ENCODE assay signal across 13 cellular contexts in genomic region chr2:30257266-30258214, GRCh38. TPM values are rescaled to one million over a fixed set of nuclear protein-coding genes. Genes with fewer than 3 reads are reported as not detected.
DNase-seq lines count a peak whose midpoint lies in the region; ATAC-seq, FAIRE-seq and TF ChIP-seq lines count a peak whose summit lies in the region.
"Had no signal": no experiment of that assay in that cellular context is flagged by ENCODE, and none has a peak within 500 bp of the region (broad histone marks: within the 10 kb centered on the region; RNA-seq: fewer than 3 reads in every experiment).

No MANE protein-coding gene starts in this region.

- intact Hi-C loops in activated T-helper 1 cell treated with anti-CD3 and anti-CD28 coated beads, Interleukin-12 subunit alpha, Interleukin-12 subunit beta, Interleukin-2, Interleukin-4 antibody, amounts not matched to agents 30 ng/mL and 10 ng/mL and 1 ng/mL, durations not matched to agents 14 hours and 24 hours and 36 hours (cut with micrococcal nuclease), result no loop called here
- intact Hi-C loops in naive thymus-derived CD4-positive, alpha-beta T cell (cut with micrococcal nuclease), result loop anchor here in 1 of 2 donors (1.0 to 5.0 kb wide), 8 partner anchors 9 to 218 kb away; partner anchors contain the start of gene LCLAT1
- intact Hi-C loops in CD14-positive monocyte (cut with micrococcal nuclease), result no loop called here

- no peak for FAIRE-seq in RCC 7860 (lab: Jason Lieb, UNC)
- FAIRE-seq: astrocyte, keratinocyte had no signal

- H3K27ac Mint-ChIP-seq in CD8-positive, alpha-beta memory T cell, result peak overlapping the region; percentile 57 to 97 (median 90)
- H3K27ac Mint-ChIP-seq in activated T-helper 1 cell treated with anti-CD3 and anti-CD28 coated beads, Interleukin-12 subunit alpha, Interleukin-12 subunit beta, Interleukin-2, Interleukin-4 antibody, amounts not matched to agents 30 ng/mL and 10 ng/mL and 1 ng/mL, durations not matched to agents 14 hours and 24 hours and 36 hours, result peak overlapping the region; percentile 87
- peak overlapping the region; percentile 79 to 100 (median 97) for H3K27ac Mint-ChIP-seq in naive thymus-derived CD4-positive, alpha-beta T cell
- no peak overlapping the region for H3K27ac Mint-ChIP-seq in CD14-positive monocyte

- no peaks in the 10 kb centered on the region for H3K27me3 ChIP-seq in CD8-positive, alpha-beta memory T cell (ENCODE audit: insufficient read depth, low read length, poor library complexity, severe bottlenecking)
- H3K27me3 ChIP-seq in naive thymus-derived CD4-positive, alpha-beta T cell (ENCODE audit: control insufficient read depth in 2 of 2, insufficient read depth in 2 of 2, low read length in 2 of 2), result no peaks in the 10 kb centered on the region
- H3K27me3 ChIP-seq: esophagus squamous epithelium had no signal

- H3K36me3 ChIP-seq in CD8-positive, alpha-beta memory T cell (ENCODE audit: insufficient read depth, low read length), result peaks cover 25% of the 10 kb centered on the region
- peaks cover 8 to 45% (median 25%) of the 10 kb centered on the region in 3 experiments for H3K36me3 ChIP-seq in naive thymus-derived CD4-positive, alpha-beta T cell (ENCODE audit: control insufficient read depth in 2 of 3, insufficient read depth in 3 of 3, low read length in 3 of 3)

- peaks cover 92% of the 10 kb centered on the region for H3K4me1 ChIP-seq in CD8-positive, alpha-beta memory T cell (ENCODE audit: insufficient read depth, low read length)
- H3K4me1 ChIP-seq in naive thymus-derived CD4-positive, alpha-beta T cell (ENCODE audit: control insufficient read depth in 2 of 2, insufficient read depth in 2 of 2, low read length in 2 of 2), result peaks cover 41 to 94% of the 10 kb centered on the region in 2 donors

- H3K4me1 Mint-ChIP-seq in CD8-positive, alpha-beta memory T cell, result peaks cover 84 to 98% (median 98%) of the 10 kb centered on the region in 3 donors
- H3K4me1 Mint-ChIP-seq in activated T-helper 1 cell treated with anti-CD3 and anti-CD28 coated beads, Interleukin-12 subunit alpha, Interleukin-12 subunit beta, Interleukin-2, Interleukin-4 antibody, amounts not matched to agents 30 ng/mL and 10 ng/mL and 1 ng/mL, durations not matched to agents 14 hours and 24 hours and 36 hours (ENCODE audit: low read depth), result peaks cover 98% of the 10 kb centered on the region
- peaks cover 63 to 100% (median 97%) of the 10 kb centered on the region in 7 donors for H3K4me1 Mint-ChIP-seq in naive thymus-derived CD4-positive, alpha-beta T cell
- no peaks in the 10 kb centered on the region for H3K4me1 Mint-ChIP-seq in CD14-positive monocyte

- no peak overlapping the region for H3K27ac ChIP-seq in CD8-positive, alpha-beta memory T cell (ENCODE audit: low read depth, low read length)
- peak overlapping the region; percentile 86 for H3K27ac ChIP-seq in naive thymus-derived CD4-positive, alpha-beta T cell (ENCODE audit: low read depth, low read length)
- H3K27ac ChIP-seq: esophagus squamous epithelium had no signal

- no peaks in the 10 kb centered on the region for H3K27me3 Mint-ChIP-seq in CD8-positive, alpha-beta memory T cell
- H3K27me3 Mint-ChIP-seq in activated T-helper 1 cell treated with anti-CD3 and anti-CD28 coated beads, Interleukin-12 subunit alpha, Interleukin-12 subunit beta, Interleukin-2, Interleukin-4 antibody, amounts not matched to agents 30 ng/mL and 10 ng/mL and 1 ng/mL, durations not matched to agents 14 hours and 24 hours and 36 hours (ENCODE audit: insufficient read depth), result no peaks in the 10 kb centered on the region
- no peaks in the 10 kb centered on the region for H3K27me3 Mint-ChIP-seq in naive thymus-derived CD4-positive, alpha-beta T cell
- peaks cover 11 to 13% (median 12%) of the 10 kb centered on the region in 3 donors for H3K27me3 Mint-ChIP-seq in CD14-positive monocyte (ENCODE audit: low read depth in 3 of 3)

- POLR2A ChIA-PET in CD8-positive, alpha-beta memory T cell (lab: Charles Lee), result interaction anchor here (0.7 to 0.9 kb wide), 2 partner anchors 21 to 189 kb away, joined by 3 read pairs; no protein-coding TSS in a partner anchor
- POLR2A ChIA-PET in naive thymus-derived CD4-positive, alpha-beta T cell (lab: Charles Lee), result interaction anchor here (0.6 to 42.6 kb wide), 14 partner anchors 10 to 217 kb away, joined by 3 to 901 read pairs (median 4); partner anchors contain the start of gene LBH

- peak; percentile 71 for ATAC-seq in naive thymus-derived CD4-positive, alpha-beta T cell
- ATAC-seq in GM19467 (IDR thresholded peaks at IDR 0.05; ENCODE audit: unreplicated experiment), result no peak

- H3K4me3 Mint-ChIP-seq in CD8-positive, alpha-beta memory T cell, result peak overlapping the region in 5 of 7 donors; percentile 14 to 76 (median 54)
- peak overlapping the region; percentile 59 for H3K4me3 Mint-ChIP-seq in activated T-helper 1 cell treated with anti-CD3 and anti-CD28 coated beads, Interleukin-12 subunit alpha, Interleukin-12 subunit beta, Interleukin-2, Interleukin-4 antibody, amounts not matched to agents 30 ng/mL and 10 ng/mL and 1 ng/mL, durations not matched to agents 14 hours and 24 hours and 36 hours
- H3K4me3 Mint-ChIP-seq in naive thymus-derived CD4-positive, alpha-beta T cell, result peak overlapping the region; percentile 62 to 87 (median 81)
- H3K4me3 Mint-ChIP-seq in CD14-positive monocyte, result no peak overlapping the region

- peak overlapping the region; percentile 30 for H3K4me3 ChIP-seq in CD8-positive, alpha-beta memory T cell (ENCODE audit: low read length)
- H3K4me3 ChIP-seq in naive thymus-derived CD4-positive, alpha-beta T cell (ENCODE audit: low read length), result peak overlapping the region; percentile 44
- H3K4me3 ChIP-seq: esophagus squamous epithelium had no signal

- H3K36me3 Mint-ChIP-seq in CD8-positive, alpha-beta memory T cell, result peaks cover 26 to 88% (median 31%) of the 10 kb centered on the region in 3 donors
- H3K36me3 Mint-ChIP-seq in activated T-helper 1 cell treated with anti-CD3 and anti-CD28 coated beads, Interleukin-12 subunit alpha, Interleukin-12 subunit beta, Interleukin-2, Interleukin-4 antibody, amounts not matched to agents 30 ng/mL and 10 ng/mL and 1 ng/mL, durations not matched to agents 14 hours and 24 hours and 36 hours (ENCODE audit: low read depth), result peaks cover 79% of the 10 kb centered on the region
- peaks cover 15 to 66% (median 46%) of the 10 kb centered on the region in 5 donors for H3K36me3 Mint-ChIP-seq in naive thymus-derived CD4-positive, alpha-beta T cell
- peaks cover 0 to 1% of the 10 kb centered on the region in 2 donors for H3K36me3 Mint-ChIP-seq in CD14-positive monocyte

- DNase-seq in NCI-H748 (lab: John Stamatoyannopoulos, UW; ENCODE audit: unreplicated experiment), result peak; percentile 35
- DNase-seq in NCI-H748 treated with DMSO at 0.1 percent for 48 hours (lab: John Stamatoyannopoulos, UW), result no peak
- DNase-seq in CD8-positive, alpha-beta memory T cell, result peak in 1 of 5 donors; percentile 80
- DNase-seq in activated T-helper 1 cell treated with anti-CD3 and anti-CD28 coated beads, Interleukin-12 subunit alpha, Interleukin-12 subunit beta, Interleukin-2, Interleukin-4 antibody, amounts not matched to agents 30 ng/mL and 10 ng/mL and 1 ng/mL, durations not matched to agents 14 hours and 24 hours and 36 hours (ENCODE audit: low spot score), result no peak
- peak in 7 of 9 donors; percentile 69 to 85 (median 78) for DNase-seq in naive thymus-derived CD4-positive, alpha-beta T cell
- DNase-seq in RCC 7860 (ENCODE audit: low spot score), result no peak
- no peak for DNase-seq in CD14-positive monocyte (ENCODE audit: low spot score)
- DNase-seq: esophagus squamous epithelium, GF-D8, head of caudate nucleus had no signal

- H3K9me3 Mint-ChIP-seq in CD8-positive, alpha-beta memory T cell, result peaks cover 0 to 3% (median 2%) of the 10 kb centered on the region in 5 donors
- H3K9me3 Mint-ChIP-seq in activated T-helper 1 cell treated with anti-CD3 and anti-CD28 coated beads, Interleukin-12 subunit alpha, Interleukin-12 subunit beta, Interleukin-2, Interleukin-4 antibody, amounts not matched to agents 30 ng/mL and 10 ng/mL and 1 ng/mL, durations not matched to agents 14 hours and 24 hours and 36 hours, result peaks cover 16% of the 10 kb centered on the region
- H3K9me3 Mint-ChIP-seq in naive thymus-derived CD4-positive, alpha-beta T cell, result peaks cover 0 to 17% (median 0%) of the 10 kb centered on the region in 11 donors
- H3K9me3 Mint-ChIP-seq in CD14-positive monocyte, result peaks cover 0 to 7% (median 4%) of the 10 kb centered on the region in 7 donors

- H3K9me3 ChIP-seq in CD8-positive, alpha-beta memory T cell (ENCODE audit: low read length), result no peaks in the 10 kb centered on the region
- no peaks in the 10 kb centered on the region for H3K9me3 ChIP-seq in naive thymus-derived CD4-positive, alpha-beta T cell (ENCODE audit: control insufficient read depth in 2 of 3, low read length in 3 of 3)
- H3K9me3 ChIP-seq: esophagus squamous epithelium had no signal

- no peak for TF ChIP-seq CTCF in CD14-positive monocyte (IDR thresholded peaks at IDR 0.05)

- CTCF ChIA-PET in CD8-positive, alpha-beta memory T cell (lab: Charles Lee), result interaction anchor here (0.9 kb wide), 1 partner anchor 18 kb away, joined by 4 read pairs; no protein-coding TSS in a partner anchor
- CTCF ChIA-PET in naive thymus-derived CD4-positive, alpha-beta T cell (lab: Charles Lee), result interaction anchor here (0.7 to 1.5 kb wide), 10 partner anchors 8 to 219 kb away, joined by 3 to 4 read pairs (median 3); partner anchors contain the start of gene LBH

RNA-seq across cellular contexts. Expression of gene LBH, which starts 26.2 kb away (rescaled TPM):
- 100 to 1,000 TPM; 115 to 121 TPM for total RNA-seq in CD8-positive, alpha-beta memory T cell
- 156 TPM for polyA plus RNA-seq in CD8-positive, alpha-beta memory T cell
- total RNA-seq in activated T-helper 1 cell treated with anti-CD3 and anti-CD28 coated beads, Interleukin-12 subunit alpha, Interleukin-12 subunit beta, Interleukin-2, Interleukin-4 antibody, amounts not matched to agents 30 ng/mL and 10 ng/mL and 1 ng/mL, durations not matched to agents 14 hours and 24 hours and 36 hours, result 306 and 313 TPM in 2 replicates
- total RNA-seq in naive thymus-derived CD4-positive, alpha-beta T cell, result 100 to 1,000 TPM; 146 to 517 (median 192) TPM
- polyA plus RNA-seq in naive thymus-derived CD4-positive, alpha-beta T cell, result 100 to 1,000 TPM; 269 to 292 TPM
- under 1 TPM; 0.42 to 0.76 TPM for polyA plus RNA-seq in CD14-positive monocyte

Comparison
In these comparisons a context has a peak if more than half of its experiments do, and no peak if none do; other contexts are left out.
1. DNase-seq: peak in NCI-H748 (single experiment) and naive thymus-derived CD4-positive, alpha-beta T cell (7 of 9); none in NCI-H748 treated with DMSO at 0.1 percent for 48 hours (single experiment), activated T-helper 1 cell treated with anti-CD3 and anti-CD28 coated beads, Interleukin-12 subunit alpha, Interleukin-12 subunit beta, Interleukin-2, Interleukin-4 antibody, amounts not matched to agents 30 ng/mL and 10 ng/mL and 1 ng/mL, durations not matched to agents 14 hours and 24 hours and 36 hours (single experiment), RCC 7860 (single experiment) and CD14-positive monocyte (single experiment).
2. H3K27ac Mint-ChIP-seq: peak in CD8-positive, alpha-beta memory T cell (8 of 8), activated T-helper 1 cell treated with anti-CD3 and anti-CD28 coated beads, Interleukin-12 subunit alpha, Interleukin-12 subunit beta, Interleukin-2, Interleukin-4 antibody, amounts not matched to agents 30 ng/mL and 10 ng/mL and 1 ng/mL, durations not matched to agents 14 hours and 24 hours and 36 hours (single experiment) and naive thymus-derived CD4-positive, alpha-beta T cell (9 of 9); none in CD14-positive monocyte (0 of 7).
3. H3K4me3 Mint-ChIP-seq: peak in CD8-positive, alpha-beta memory T cell (5 of 7), activated T-helper 1 cell treated with anti-CD3 and anti-CD28 coated beads, Interleukin-12 subunit alpha, Interleukin-12 subunit beta, Interleukin-2, Interleukin-4 antibody, amounts not matched to agents 30 ng/mL and 10 ng/mL and 1 ng/mL, durations not matched to agents 14 hours and 24 hours and 36 hours (single experiment) and naive thymus-derived CD4-positive, alpha-beta T cell (10 of 10); none in CD14-positive monocyte (0 of 2).